ENCODE assay signal across 8 cellular contexts in the genomic region with DNA sequence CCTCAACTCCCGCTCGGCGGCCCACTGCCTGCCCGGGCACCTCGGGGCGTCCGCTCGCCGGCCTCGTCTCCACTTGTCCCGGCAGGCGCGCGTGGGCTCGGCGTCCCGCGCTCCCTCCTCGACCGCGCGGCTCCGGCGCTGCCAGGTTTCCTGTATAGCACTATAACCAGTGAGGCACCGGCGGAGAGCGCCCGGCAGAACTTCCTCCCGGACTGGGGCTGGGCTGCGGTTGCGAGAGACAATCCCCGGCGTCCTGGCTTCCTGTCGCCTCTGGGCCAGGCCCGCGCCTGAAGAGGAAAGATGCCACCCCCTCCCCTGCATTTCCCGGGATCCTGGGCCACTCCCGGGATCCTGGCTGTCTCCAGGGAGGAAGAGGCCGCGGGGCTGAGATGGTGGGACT.
DNase-seq lines count a peak whose midpoint lies in the region; ATAC-seq, FAIRE-seq and TF ChIP-seq lines count a peak whose summit lies in the region.

No MANE protein-coding gene starts in this region.

- no peaks in the 10 kb centered on the region for H3K9me3 Mint-ChIP-seq in activated naive CD8-positive, alpha-beta T cell treated with anti-CD3 and anti-CD28 coated beads for 36 hours

- no peaks in the 10 kb centered on the region for H4K20me1 ChIP-seq in PC-9 (ENCODE audit: insufficient read depth)

- H3K36me3 Mint-ChIP-seq in activated naive CD8-positive, alpha-beta T cell treated with anti-CD3 and anti-CD28 coated beads for 36 hours: no peaks in the 10 kb centered on the region

- TF ChIP-seq CTCF in PC-9 (conservative IDR thresholded peaks at IDR 0.05): no peak

- no peak for TF ChIP-seq POLR2A in GM12891 (IDR thresholded peaks at IDR 0.05; ENCODE audit: low read depth, low read length)

- in situ Hi-C loops in G401 (cut with HindIII; ENCODE audit: low sequenced_read_pairs): no loop called here

- no peaks in the 10 kb centered on the region for H3K9me2 ChIP-seq in PC-9 (ENCODE audit: insufficient read depth)

- peak overlapping the region; percentile 44; the same call in 1 of the 2 replicates for H3K27ac ChIP-seq in PC-9

- peaks cover 10% of the 10 kb centered on the region for H3K4me1 ChIP-seq in PC-9 (replicated peaks; ENCODE audit: insufficient read depth)

- intact Hi-C loops in PC-9 (cut with micrococcal nuclease; ENCODE audit: unreplicated experiment): no loop called here

- no peak for ATAC-seq in GM21447 (IDR thresholded peaks at IDR 0.05; ENCODE audit: unreplicated experiment)

- H3F3A ChIP-seq in PC-9 (ENCODE audit: insufficient read depth, low read depth): peaks cover 18% of the 10 kb centered on the region; the same call in 1 of the 2 replicates

- H3K4me3 ChIP-seq in PC-9 (peak overlapping the region; percentile 93), iPS-11a (ENCODE audit: low read depth, low read length) (peak overlapping the region; percentile 8)

- H3K4me3 Mint-ChIP-seq in activated naive CD8-positive, alpha-beta T cell treated with anti-CD3 and anti-CD28 coated beads for 36 hours: peak overlapping the region; percentile 50

- no peaks in the 10 kb centered on the region for H3K9me3 ChIP-seq in PC-9 (ENCODE audit: insufficient read depth, low read depth)

- no peak for FAIRE-seq in GM12891 (lab: Jason Lieb, UNC)

- H3K27me3 Mint-ChIP-seq in activated naive CD8-positive, alpha-beta T cell treated with anti-CD3 and anti-CD28 coated beads for 36 hours: peaks cover 20% of the 10 kb centered on the region

- no TSS peak for BruUV-seq in PC-9 (replicated peaks; lab: Mats Ljungman, UMichigan)

- no peaks in the 10 kb centered on the region for H3K27me3 ChIP-seq in PC-9 (ENCODE audit: insufficient read depth, low read depth)

- H3K27ac Mint-ChIP-seq in activated naive CD8-positive, alpha-beta T cell treated with anti-CD3 and anti-CD28 coated beads for 36 hours: no peak overlapping the region

- peak; percentile 53 for DNase-seq in GM12891 (ENCODE audit: insufficient read length, low spot score)
- DNase-seq in PC-9: peak; percentile 45 to 55
- peak; percentile 49 for DNase-seq in activated naive CD8-positive, alpha-beta T cell treated with anti-CD3 and anti-CD28 coated beads for 36 hours
- peak; percentile 47 for DNase-seq in stimulated activated CD4-positive, alpha-beta T cell treated with anti-CD3 and anti-CD28 coated beads, Interleukin-4, amount 100 ng/mL, for 1 hour
- DNase-seq in NCI-H1436 treated with DMSO at 0.1 percent for 48 hours (lab: John Stamatoyannopoulos, UW): no peak
- no peak for DNase-seq in G401 (ENCODE audit: low spot score)

- H3K4me1 Mint-ChIP-seq in activated naive CD8-positive, alpha-beta T cell treated with anti-CD3 and anti-CD28 coated beads for 36 hours: peaks cover 31% of the 10 kb centered on the region

- H3K36me3 ChIP-seq in PC-9 (ENCODE audit: low read depth): no peaks in the 10 kb centered on the region

- H3K4me2 ChIP-seq in PC-9: peak overlapping the region; percentile 95

- POLR2A ChIA-PET in PC-9 (lab: Charles Lee; ENCODE audit: unreplicated experiment): interaction anchor here (0.6 kb wide), 1 partner anchor 353 kb away, joined by 9 read pairs; no protein-coding TSS in a partner anchor

- CTCF ChIA-PET in PC-9 (lab: Charles Lee): no interaction called here

- no peaks in the 10 kb centered on the region for H3K79me2 ChIP-seq in PC-9 (ENCODE audit: low read depth)

- H2AFZ ChIP-seq in PC-9: 0 out of 2 replicates have a peak overlapping the region, but pooled peaks have one; percentile 69

TF ChIP-seq in GM12891, 5 proteins besides CTCF, POLR2A, EP300 and RAD21:
- TF ChIP-seq POU2F2 (IDR thresholded peaks at IDR 0.05; ENCODE audit: low read depth, low read length) (no peak), POLR2AphosphoS5 (IDR thresholded peaks at IDR 0.05; ENCODE audit: low read depth, low read length) (no peak), PAX5 (IDR thresholded peaks at IDR 0.05; ENCODE audit: insufficient read depth, low read length, severe bottlenecking) (no peak), SPI1 (IDR thresholded peaks at IDR 0.05; ENCODE audit: low read depth, low read length) (no peak), TAF1 (IDR thresholded peaks at IDR 0.05; ENCODE audit: low read depth, low read length) (no peak)

Comparison
In these comparisons a context has a peak if more than half of its experiments do, and no peak if none do; other contexts are left out.
1. DNase-seq: peak in GM12891 (single experiment), PC-9 (2 of 2), activated naive CD8-positive, alpha-beta T cell treated with anti-CD3 and anti-CD28 coated beads for 36 hours (single experiment) and stimulated activated CD4-positive, alpha-beta T cell treated with anti-CD3 and anti-CD28 coated beads, Interleukin-4, amount 100 ng/mL, for 1 hour (single experiment); none in NCI-H1436 treated with DMSO at 0.1 percent for 48 hours (single experiment) and G401 (single experiment).